In genomic region chr1:113874017-113874879, GRCh38 we compare ENCODE assay signal across 8 cellular contexts. TPM values are rescaled to one million over a fixed set of nuclear protein-coding genes. Genes with fewer than 3 reads are reported as not detected.
DNase-seq lines count a peak whose midpoint lies in the region; ATAC-seq, FAIRE-seq and TF ChIP-seq lines count a peak whose summit lies in the region.

No MANE protein-coding gene starts in this region.

- H3K79me2 ChIP-seq in OCI-LY1 (ENCODE audit: insufficient read depth, low read length) = peaks cover 20% of the 10 kb centered on the region

- H2AFZ ChIP-seq in OCI-LY1 (ENCODE audit: low read length) = peak overlapping the region; percentile 64; the same call in 1 of the 2 replicates

- no peak overlapping the region for H3K4me3 Mint-ChIP-seq in chondrocyte (ENCODE audit: unreplicated experiment)

- peaks cover 55% of the 10 kb centered on the region for H3K4me1 ChIP-seq in OCI-LY1 (ENCODE audit: insufficient read depth, low read length, severe bottlenecking)

- H3K9me2 ChIP-seq in OCI-LY1 (ENCODE audit: low read depth, low read length) = no peaks in the 10 kb centered on the region

- no peak overlapping the region for H3K27ac Mint-ChIP-seq in chondrocyte (ENCODE audit: unreplicated experiment)

- peak overlapping the region; percentile 97 for H3K27ac ChIP-seq in OCI-LY1 (ENCODE audit: low read depth, low read length, poor library complexity, severe bottlenecking)

- no peak overlapping the region for H3K9ac ChIP-seq in OCI-LY1 (ENCODE audit: low read length)

- no peaks in the 10 kb centered on the region for H3K27me3 Mint-ChIP-seq in chondrocyte (ENCODE audit: low read depth)

- H3K4me2 ChIP-seq in OCI-LY1 (ENCODE audit: low read length) = peak overlapping the region; percentile 25; the same call in 1 of the 2 replicates

- no peak overlapping the region for H3K4me3 ChIP-seq in OCI-LY1 (ENCODE audit: low read depth, low read length, poor library complexity, severe bottlenecking)

- no peaks in the 10 kb centered on the region for H3K36me3 ChIP-seq in OCI-LY1 (ENCODE audit: insufficient read depth, low read length)

- H3F3A ChIP-seq in OCI-LY1 (ENCODE audit: insufficient read depth, low read length) = 0 out of 2 replicates have a peak, but pooled peaks cover 5% of the 10 kb centered on the region

- TF ChIP-seq CTCF in OCI-LY1 (IDR thresholded peaks at IDR 0.05; ENCODE audit: low read length) (peak; percentile 70), chondrocyte (IDR thresholded peaks at IDR 0.05) (peak; percentile 18)

- H3K36me3 Mint-ChIP-seq in chondrocyte (ENCODE audit: low read depth) = no peaks in the 10 kb centered on the region

- H3K27me3 ChIP-seq in OCI-LY1 (ENCODE audit: insufficient read depth, low read length) = no peaks in the 10 kb centered on the region

- ATAC-seq in GM21723 (IDR thresholded peaks at IDR 0.05; ENCODE audit: unreplicated experiment) = peak; percentile 37

- no peaks in the 10 kb centered on the region for H3K9me3 ChIP-seq in OCI-LY1 (ENCODE audit: low read length)

- FAIRE-seq in urothelium cell line (lab: Jason Lieb, UNC) = no peak

- no peaks in the 10 kb centered on the region for H3K4me1 Mint-ChIP-seq in chondrocyte (ENCODE audit: low read depth)

- DNase-seq in CMK (ENCODE audit: low read depth) = peak; percentile 18
- no peak for DNase-seq in chondrocyte (ENCODE audit: low spot score)
- DNase-seq in urothelium cell line (ENCODE audit: low spot score) = peak; percentile 31
- no peak for DNase-seq in GDM1 (lab: John Stamatoyannopoulos, UW)
- no peak for DNase-seq in NCI-H146 (lab: John Stamatoyannopoulos, UW)
- DNase-seq in ureter (ENCODE audit: low spot score) = no peak

- no peaks in the 10 kb centered on the region for H4K20me1 ChIP-seq in OCI-LY1 (ENCODE audit: insufficient read depth, low read length)

- no peaks in the 10 kb centered on the region for H3K9me3 Mint-ChIP-seq in chondrocyte (ENCODE audit: low read depth)

RNA-seq across cellular contexts. Expression of gene PTPN22, which starts 2.7 kb away (rescaled TPM):
- total RNA-seq in chondrocyte = not detected in 3 replicates
- 5.2 TPM for total RNA-seq in ureter

RNA-seq across cellular contexts. Expression of gene BCL2L15, which starts 13.1 kb away (rescaled TPM):
- 0.17 to 0.33 TPM (median 0.17 TPM) in 3 replicates for total RNA-seq in chondrocyte
- total RNA-seq in ureter = 8.0 TPM

RNA-seq across cellular contexts. Expression of gene AP4B1, which starts 30.4 kb away (rescaled TPM):
- total RNA-seq in chondrocyte = 15.6 to 23.6 TPM (median 16.8 TPM) in 3 replicates
- 31.6 TPM for total RNA-seq in ureter

RNA-seq across cellular contexts. Expression of gene DCLRE1B, which starts 30.9 kb away (rescaled TPM):
- total RNA-seq in chondrocyte (8.1 to 11.4 TPM (median 8.3 TPM) in 3 replicates), ureter (5.3 TPM)

RNA-seq across cellular contexts. Expression of gene HIPK1, which starts 54.9 kb away (rescaled TPM):
- total RNA-seq in chondrocyte = 57.4 to 63.4 TPM (median 60.0 TPM) in 3 replicates
- 73.2 TPM for total RNA-seq in ureter

Comparison
In these comparisons a context has a peak if more than half of its experiments do, and no peak if none do; other contexts are left out.
1. DNase-seq: peak in CMK (single experiment) and urothelium cell line (single experiment); none in chondrocyte (single experiment), GDM1 (single experiment), NCI-H146 (single experiment) and ureter (single experiment).